Comparison of ENCODE assay signal across 11 cellular contexts in the genomic region with DNA sequence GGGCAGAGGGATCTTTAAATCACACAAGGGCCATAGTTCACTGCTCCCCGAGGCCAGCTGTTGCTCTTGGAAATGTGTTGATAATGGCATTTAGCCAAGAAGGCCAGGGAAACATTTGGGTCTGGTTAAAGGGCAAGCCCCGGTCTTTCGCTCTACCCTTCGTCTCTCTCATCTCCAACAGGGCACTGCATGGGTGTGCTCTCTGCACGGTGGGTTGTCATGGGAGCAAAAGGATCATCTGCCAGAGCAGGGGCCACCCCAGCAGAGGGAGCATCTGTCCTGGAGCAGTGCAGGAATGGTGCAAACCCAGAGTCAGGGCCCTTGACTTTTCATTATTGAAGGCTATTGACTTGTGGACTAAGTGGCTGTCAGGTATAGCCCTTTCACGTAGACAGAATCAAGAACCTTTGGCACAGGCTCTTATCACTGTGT. TPM values are rescaled to one million over a fixed set of nuclear protein-coding genes. Genes with fewer than 3 reads are reported as not detected.
A peak's percentile ranks its signal among the peaks of the same experiment; 100 is the strongest.
DNase-seq lines count a peak whose midpoint lies in the region; ATAC-seq and TF ChIP-seq lines count a peak whose summit lies in the region.
"Had no signal": no experiment of that assay in that cellular context is flagged by ENCODE, and none has a peak within 500 bp of the region (broad histone marks: within the 10 kb centered on the region; RNA-seq: fewer than 3 reads in every experiment).

No MANE protein-coding gene starts in this region.

- no peaks in the 10 kb centered on the region; the same call in 1 of the 2 replicates for H3K36me3 Mint-ChIP-seq in WTC11

- no peaks in the 10 kb centered on the region for H3K27me3 ChIP-seq in GM23248 (replicated peaks; ENCODE audit: insufficient read depth)
- no peaks in the 10 kb centered on the region for H3K27me3 ChIP-seq in tibial artery

- H3K79me2 ChIP-seq in GM23248 (ENCODE audit: insufficient read depth): no peaks in the 10 kb centered on the region

- H3K9me3 Mint-ChIP-seq in WTC11: no peaks in the 10 kb centered on the region

- peak; percentile 75 for ATAC-seq in Right ventricle myocardium superior (ENCODE audit: poor library complexity)
- ATAC-seq in WTC11: peak; percentile 92
- ATAC-seq in GM21515 (IDR thresholded peaks at IDR 0.05; ENCODE audit: unreplicated experiment): no peak

- H3K4me2 ChIP-seq in GM23248 (ENCODE audit: unreplicated experiment): no peak overlapping the region

- H4K20me1 ChIP-seq in GM23248 (ENCODE audit: insufficient read depth): no peaks in the 10 kb centered on the region

- no peak overlapping the region for H3K9ac ChIP-seq in GM23248

- H3K27ac ChIP-seq in GM23248 (no peak overlapping the region), tibial artery (no peak overlapping the region)
- H3K27ac ChIP-seq: HL-60 had no signal

- WGBS in GM23248 (ENCODE audit: low coverage in 1 of 2, low lambda C conversion rate in 2 of 2, missing lambda C conversion rate in 2 of 2), 2 experiments: 73% methylated on average over 6 of the region's 6 CpGs

- no peak overlapping the region for H3K4me3 ChIP-seq in GM23248
- H3K4me3 ChIP-seq in tibial artery: no peak overlapping the region

- peaks cover 23% of the 10 kb centered on the region for H3K4me1 Mint-ChIP-seq in WTC11
- H3K4me1 Mint-ChIP-seq: B cell had no signal

- H3K9me2 ChIP-seq in GM23248 (ENCODE audit: insufficient read depth): no peaks in the 10 kb centered on the region

- H3K9me3 ChIP-seq in GM23248 (ENCODE audit: low read depth): no peaks in the 10 kb centered on the region
- no peaks in the 10 kb centered on the region for H3K9me3 ChIP-seq in tibial artery

- DNase-seq in Right ventricle myocardium superior: no peak
- no peak for DNase-seq in cardiac septum (ENCODE audit: low spot score)
- no peak for DNase-seq in WTC11 (ENCODE audit: low spot score)
- peak; percentile 51 for DNase-seq in iPS-NIHi7 (ENCODE audit: extremely low spot score)
- no peak for DNase-seq in GM23248
- no peak for DNase-seq in stimulated activated CD4-positive, alpha-beta T cell treated with anti-CD3 and anti-CD28 coated beads, Interleukin-12 subunit alpha, Interleukin-12 subunit beta, amount 100 ng/mL, for 4 hours
- no peak for DNase-seq in tibial artery
- DNase-seq: activated gamma-delta T cell treated with Interleukin-2 at 50 U/mL for 16 hours had no signal

- no peaks in the 10 kb centered on the region for H3K36me3 ChIP-seq in GM23248 (ENCODE audit: low read depth)
- H3K36me3 ChIP-seq in tibial artery: no peaks in the 10 kb centered on the region

- intact Hi-C loops in Right ventricle myocardium superior (cut with DNase I) (no loop called here), cardiac septum (cut with DNase I) (no loop called here), tibial artery (cut with DNase I; ENCODE audit: low total_unique reads) (no loop called here)

- TF ChIP-seq CTCF in WTC11 (IDR thresholded peaks at IDR 0.05): no peak
- no peak for TF ChIP-seq CTCF in tibial artery (IDR thresholded peaks at IDR 0.05)

- POLR2A ChIA-PET in WTC11 (lab: Charles Lee): no interaction called here

- in situ Hi-C loops in GM23248 (cut with MboI): no loop called here

- no peaks in the 10 kb centered on the region for H3K27me3 Mint-ChIP-seq in WTC11 (ENCODE audit: low read depth)
- H3K27me3 Mint-ChIP-seq: B cell had no signal

- H2AFZ ChIP-seq in GM23248: no peak overlapping the region

- CTCF ChIA-PET in WTC11 (lab: Charles Lee): no interaction called here

- H3F3A ChIP-seq in GM23248 (ENCODE audit: insufficient read depth): no peaks in the 10 kb centered on the region

- H3K4me3 Mint-ChIP-seq in WTC11: no peak overlapping the region
- H3K4me3 Mint-ChIP-seq: B cell had no signal

- H3K27ac Mint-ChIP-seq in WTC11: no peak overlapping the region; the same call in none of the 2 replicates
- H3K27ac Mint-ChIP-seq: B cell had no signal

- H3K4me1 ChIP-seq in GM23248 (ENCODE audit: insufficient read depth): no peaks in the 10 kb centered on the region
- no peaks in the 10 kb centered on the region for H3K4me1 ChIP-seq in tibial artery

TF ChIP-seq in WTC11, 78 proteins besides CTCF, POLR2A, EP300 and RAD21 (continues in another document):
- TF ChIP-seq FOXK1 (CRISPR knock-in tag; IDR thresholded peaks at IDR 0.05) (no peak), KAT7 (CRISPR knock-in tag; IDR thresholded peaks at IDR 0.05; ENCODE audit: borderline replicate concordance) (no peak), ZNF317 (CRISPR knock-in tag; IDR thresholded peaks at IDR 0.05; ENCODE audit: borderline replicate concordance, low read depth) (no peak), CREB1 (CRISPR knock-in tag; IDR thresholded peaks at IDR 0.05) (no peak), NR3C1 (CRISPR knock-in tag; conservative IDR thresholded peaks at IDR 0.05; ENCODE audit: low read depth) (no peak), HMGA2 (CRISPR knock-in tag; IDR thresholded peaks at IDR 0.05) (no peak), TEAD4 (CRISPR knock-in tag; IDR thresholded peaks at IDR 0.05) (no peak), MXD4 (CRISPR knock-in tag; IDR thresholded peaks at IDR 0.05; ENCODE audit: borderline replicate concordance) (no peak), ZNF425 (CRISPR knock-in tag; conservative IDR thresholded peaks at IDR 0.05) (no peak)
- TF ChIP-seq, protein P1, sequence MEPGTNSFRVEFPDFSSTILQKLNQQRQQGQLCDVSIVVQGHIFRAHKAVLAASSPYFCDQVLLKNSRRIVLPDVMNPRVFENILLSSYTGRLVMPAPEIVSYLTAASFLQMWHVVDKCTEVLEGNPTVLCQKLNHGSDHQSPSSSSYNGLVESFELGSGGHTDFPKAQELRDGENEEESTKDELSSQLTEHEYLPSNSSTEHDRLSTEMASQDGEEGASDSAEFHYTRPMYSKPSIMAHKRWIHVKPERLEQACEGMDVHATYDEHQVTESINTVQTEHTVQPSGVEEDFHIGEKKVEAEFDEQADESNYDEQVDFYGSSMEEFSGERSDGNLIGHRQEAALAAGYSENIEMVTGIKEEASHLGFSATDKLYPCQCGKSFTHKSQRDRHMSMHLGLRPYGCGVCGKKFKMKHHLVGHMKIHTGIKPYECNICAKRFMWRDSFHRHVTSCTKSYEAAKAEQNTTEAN (CRISPR knock-in tag; IDR thresholded peaks at IDR 0.05): no peak
- TF ChIP-seq, protein P2, sequence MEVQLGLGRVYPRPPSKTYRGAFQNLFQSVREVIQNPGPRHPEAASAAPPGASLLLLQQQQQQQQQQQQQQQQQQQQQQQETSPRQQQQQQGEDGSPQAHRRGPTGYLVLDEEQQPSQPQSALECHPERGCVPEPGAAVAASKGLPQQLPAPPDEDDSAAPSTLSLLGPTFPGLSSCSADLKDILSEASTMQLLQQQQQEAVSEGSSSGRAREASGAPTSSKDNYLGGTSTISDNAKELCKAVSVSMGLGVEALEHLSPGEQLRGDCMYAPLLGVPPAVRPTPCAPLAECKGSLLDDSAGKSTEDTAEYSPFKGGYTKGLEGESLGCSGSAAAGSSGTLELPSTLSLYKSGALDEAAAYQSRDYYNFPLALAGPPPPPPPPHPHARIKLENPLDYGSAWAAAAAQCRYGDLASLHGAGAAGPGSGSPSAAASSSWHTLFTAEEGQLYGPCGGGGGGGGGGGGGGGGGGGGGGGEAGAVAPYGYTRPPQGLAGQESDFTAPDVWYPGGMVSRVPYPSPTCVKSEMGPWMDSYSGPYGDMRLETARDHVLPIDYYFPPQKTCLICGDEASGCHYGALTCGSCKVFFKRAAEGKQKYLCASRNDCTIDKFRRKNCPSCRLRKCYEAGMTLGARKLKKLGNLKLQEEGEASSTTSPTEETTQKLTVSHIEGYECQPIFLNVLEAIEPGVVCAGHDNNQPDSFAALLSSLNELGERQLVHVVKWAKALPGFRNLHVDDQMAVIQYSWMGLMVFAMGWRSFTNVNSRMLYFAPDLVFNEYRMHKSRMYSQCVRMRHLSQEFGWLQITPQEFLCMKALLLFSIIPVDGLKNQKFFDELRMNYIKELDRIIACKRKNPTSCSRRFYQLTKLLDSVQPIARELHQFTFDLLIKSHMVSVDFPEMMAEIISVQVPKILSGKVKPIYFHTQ (CRISPR knock-in tag; IDR thresholded peaks at IDR 0.05): no peak
- TF ChIP-seq, protein P3, sequence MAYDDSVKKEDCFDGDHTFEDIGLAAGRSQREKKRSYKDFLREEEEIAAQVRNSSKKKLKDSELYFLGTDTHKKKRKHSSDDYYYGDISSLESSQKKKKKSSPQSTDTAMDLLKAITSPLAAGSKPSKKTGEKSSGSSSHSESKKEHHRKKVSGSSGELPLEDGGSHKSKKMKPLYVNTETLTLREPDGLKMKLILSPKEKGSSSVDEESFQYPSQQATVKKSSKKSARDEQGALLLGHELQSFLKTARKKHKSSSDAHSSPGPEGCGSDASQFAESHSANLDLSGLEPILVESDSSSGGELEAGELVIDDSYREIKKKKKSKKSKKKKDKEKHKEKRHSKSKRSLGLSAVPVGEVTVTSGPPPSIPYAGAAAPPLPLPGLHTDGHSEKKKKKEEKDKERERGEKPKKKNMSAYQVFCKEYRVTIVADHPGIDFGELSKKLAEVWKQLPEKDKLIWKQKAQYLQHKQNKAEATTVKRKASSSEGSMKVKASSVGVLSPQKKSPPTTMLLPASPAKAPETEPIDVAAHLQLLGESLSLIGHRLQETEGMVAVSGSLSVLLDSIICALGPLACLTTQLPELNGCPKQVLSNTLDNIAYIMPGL (CRISPR knock-in tag; IDR thresholded peaks at IDR 0.05): no peak

RNA-seq across cellular contexts. Expression of gene PGRMC2, which starts 22.7 kb away (rescaled TPM):
- total RNA-seq in Right ventricle myocardium superior (58.4 TPM), cardiac septum (61.9 TPM), WTC11 (2021) (68.2 to 70.9 TPM (median 70.0 TPM) in 3 replicates)
- 97.4 and 117 TPM in 2 replicates for total RNA-seq in GM23248 (2014; rRNA removed; shearing (Covaris generic))
- 173 and 186 TPM in 2 replicates for polyA plus RNA-seq in GM23248 (2016; fragmentation: Nextera tagmentation; extraction: Ambion mirVana)
